ENCODE assay signal across 22 cellular contexts in the genomic region with DNA sequence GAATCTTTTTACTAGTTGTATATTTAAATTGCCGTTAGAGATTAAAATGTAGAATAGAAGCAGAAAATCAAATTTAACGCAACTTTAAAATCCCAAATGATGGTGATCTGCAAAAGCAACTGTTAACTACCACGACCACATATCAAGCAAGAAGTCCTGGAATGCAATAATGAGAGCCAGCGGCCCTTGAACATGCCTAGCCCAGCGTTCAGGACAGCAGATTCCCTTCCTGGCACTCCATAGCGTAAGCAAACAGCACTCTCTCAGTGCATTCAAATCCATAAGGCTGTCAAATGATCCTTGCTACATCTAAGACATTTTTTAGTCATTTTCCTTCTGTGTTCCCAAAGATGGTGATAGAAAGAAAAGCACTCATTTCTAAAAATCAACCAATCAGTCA.
"Had no signal": no experiment of that assay in that cellular context is flagged by ENCODE, and none has a peak within 500 bp of the region (broad histone marks: within the 10 kb centered on the region; RNA-seq: fewer than 3 reads in every experiment).

No MANE protein-coding gene starts in this region.

- H3K9me3 Mint-ChIP-seq: endodermal cell; naive B cell; T-helper 2 cell treated with Interferon-gamma antibody and Interleukin-4, amounts not matched to agents 5 μg/mL and 100 μg/mL, for 36 hours had no signal

- ATAC-seq: left ventricle myocardium superior had no signal

- H3K27ac ChIP-seq: ascending aorta, right atrium auricular region, testis had no signal

- FAIRE-seq: frontal cortex, islet of Langerhans, urothelium cell line had no signal

- H3K27me3 Mint-ChIP-seq: naive B cell had no signal

- H3K4me3 Mint-ChIP-seq: activated naive CD8-positive, alpha-beta T cell; endodermal cell; T-helper 2 cell treated with Interferon-gamma antibody and Interleukin-4, amounts not matched to agents 5 μg/mL and 100 μg/mL, for 36 hours had no signal

- H3K36me3 Mint-ChIP-seq: activated naive CD8-positive, alpha-beta T cell had no signal

- H3K36me3 ChIP-seq: right atrium auricular region, transverse colon had no signal

- H3K27me3 ChIP-seq: ascending aorta, right atrium auricular region, testis, transverse colon had no signal

- H3K4me3 ChIP-seq: ascending aorta, right atrium auricular region, transverse colon had no signal

- DNase-seq: activated CD4-positive, alpha-beta T cell treated with anti-CD3 and anti-CD28 coated beads for 4 hours; activated CD4-positive, alpha-beta T cell treated with anti-CD3 and anti-CD28 coated beads, Interleukin-2, amount 50 U/mL, for 48 hours; activated CD8-positive, alpha-beta memory T cell treated with anti-CD3 and anti-CD28 coated beads for 24 hours; activated effector memory CD4-positive, alpha-beta T cell treated with Interleukin-2 at 50 U/mL for 16 hours; activated naive CD4-positive, alpha-beta T cell treated with Interleukin-2 at 50 U/mL for 16 hours; central memory CD4-positive, alpha-beta T cell; endodermal cell; glutamatergic neuron; left ventricle myocardium superior; stimulated activated CD4-positive, alpha-beta T cell treated with anti-CD3 and anti-CD28 coated beads, Interleukin-2, amount 100 ng/mL, for 48 hours; stimulated activated naive CD4-positive, alpha-beta T cell treated with Interleukin-2 at 50 U/mL for 16 hours; T-helper 1 cell; transverse colon had no signal

- H3K4me1 ChIP-seq: right atrium auricular region had no signal

- H3K27ac Mint-ChIP-seq: activated naive CD8-positive, alpha-beta T cell; endodermal cell; T-helper 2 cell treated with Interferon-gamma antibody and Interleukin-4, amounts not matched to agents 5 μg/mL and 100 μg/mL, for 36 hours had no signal

- H3K9me3 ChIP-seq: ascending aorta, right atrium auricular region, testis, transverse colon had no signal
